Comparison of ENCODE assay signal across 8 cellular contexts in genomic region chr7:108525985-108526767, GRCh38. TPM values are rescaled to one million over a fixed set of nuclear protein-coding genes. Genes with fewer than 3 reads are reported as not detected.
DNase-seq lines count a peak whose midpoint lies in the region; ATAC-seq and TF ChIP-seq lines count a peak whose summit lies in the region.

A gene with protein sequence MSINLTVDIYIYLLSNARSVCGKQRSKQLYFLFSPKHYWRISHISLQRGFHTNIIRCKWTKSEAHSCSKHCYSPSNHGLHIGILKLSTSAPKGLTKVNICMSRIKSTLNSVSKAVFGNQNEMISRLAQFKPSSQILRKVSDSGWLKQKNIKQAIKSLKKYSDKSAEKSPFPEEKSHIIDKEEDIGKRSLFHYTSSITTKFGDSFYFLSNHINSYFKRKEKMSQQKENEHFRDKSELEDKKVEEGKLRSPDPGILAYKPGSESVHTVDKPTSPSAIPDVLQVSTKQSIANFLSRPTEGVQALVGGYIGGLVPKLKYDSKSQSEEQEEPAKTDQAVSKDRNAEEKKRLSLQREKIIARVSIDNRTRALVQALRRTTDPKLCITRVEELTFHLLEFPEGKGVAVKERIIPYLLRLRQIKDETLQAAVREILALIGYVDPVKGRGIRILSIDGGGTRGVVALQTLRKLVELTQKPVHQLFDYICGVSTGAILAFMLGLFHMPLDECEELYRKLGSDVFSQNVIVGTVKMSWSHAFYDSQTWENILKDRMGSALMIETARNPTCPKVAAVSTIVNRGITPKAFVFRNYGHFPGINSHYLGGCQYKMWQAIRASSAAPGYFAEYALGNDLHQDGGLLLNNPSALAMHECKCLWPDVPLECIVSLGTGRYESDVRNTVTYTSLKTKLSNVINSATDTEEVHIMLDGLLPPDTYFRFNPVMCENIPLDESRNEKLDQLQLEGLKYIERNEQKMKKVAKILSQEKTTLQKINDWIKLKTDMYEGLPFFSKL (minus strand): TSS chr7:108526135. CDS start chr7:108515491, 10,644 bp downstream.

- H3K4me3 ChIP-seq in ACC112 (ENCODE audit: low read depth, low read length) (peak within 1 kb of the TSS; percentile 82), breast epithelium (peak within 1 kb of the TSS; percentile 66 to 72 (median 71)), iPS-18a (ENCODE audit: low read length) (peak within 1 kb of the TSS; percentile 86), skeletal muscle satellite cell (ENCODE audit: low read length) (peak within 1 kb of the TSS; percentile 89)

- peak; percentile 67 for TF ChIP-seq POLR2A in breast epithelium (IDR thresholded peaks at IDR 0.05)

- H3K27ac ChIP-seq in ACC112 (ENCODE audit: low read depth, low read length): peak within 1 kb of the TSS; percentile 92
- peak within 1 kb of the TSS; percentile 86 for H3K27ac ChIP-seq in VCaP
- peak within 1 kb of the TSS; percentile 97 to 99 for H3K27ac ChIP-seq in breast epithelium
- H3K27ac ChIP-seq in iPS-18a (ENCODE audit: low read length): peak within 1 kb of the TSS; percentile 74

- peak within 1 kb of the TSS; percentile 96 for H3K4me2 ChIP-seq in skeletal muscle satellite cell (ENCODE audit: low read length)

- ATAC-seq in GM18870 (IDR thresholded peaks at IDR 0.05; ENCODE audit: unreplicated experiment) (peak; percentile 91), HG03135 (IDR thresholded peaks at IDR 0.05; ENCODE audit: unreplicated experiment) (peak; percentile 97)

- peaks cover 36% of the 10 kb centered on the region for H3K79me2 ChIP-seq in ACC112 (ENCODE audit: control insufficient read depth, insufficient read depth, low read length, unreplicated experiment)

- no peak for TF ChIP-seq CTCF in VCaP (conservative IDR thresholded peaks at IDR 0.05)
- peak in 2 of 3 donors; percentile 12 to 14 for TF ChIP-seq CTCF in breast epithelium (IDR thresholded peaks at IDR 0.05)

- DNase-seq in NCI-H2196 treated with DMSO at 0.1 percent for 48 hours (lab: John Stamatoyannopoulos, UW; ENCODE audit: unreplicated experiment) (peak; percentile 97), breast epithelium (ENCODE audit: low spot score in 2 of 2) (peak; percentile 99 to 100)

- H3K9me3 ChIP-seq in breast epithelium (no peaks in the 10 kb centered on the region), iPS-18a (ENCODE audit: control insufficient read depth, low read depth, low read length) (no peaks in the 10 kb centered on the region), skeletal muscle satellite cell (replicated peaks; ENCODE audit: low read length) (no peaks in the 10 kb centered on the region)

- H3K9ac ChIP-seq in iPS-18a (ENCODE audit: low read length): peak within 1 kb of the TSS; percentile 64
- H3K9ac ChIP-seq in skeletal muscle satellite cell (ENCODE audit: low read depth, low read length): peak within 1 kb of the TSS; percentile 93

- no peaks in the 10 kb centered on the region for H3K36me3 ChIP-seq in ACC112 (ENCODE audit: insufficient read depth, low read length)
- H3K36me3 ChIP-seq in breast epithelium: no peaks in the 10 kb centered on the region
- no peaks in the 10 kb centered on the region for H3K36me3 ChIP-seq in iPS-18a (ENCODE audit: control insufficient read depth, low read depth, low read length)
- H3K36me3 ChIP-seq in skeletal muscle satellite cell (ENCODE audit: insufficient read depth, low read length): no peaks in the 10 kb centered on the region

- peaks cover 32% of the 10 kb centered on the region for H3K4me1 ChIP-seq in ACC112 (ENCODE audit: control insufficient read depth, insufficient read depth, low read length, unreplicated experiment)
- H3K4me1 ChIP-seq in breast epithelium: peaks cover 0 to 11% of the 10 kb centered on the region in 2 donors
- peaks cover 39% of the 10 kb centered on the region for H3K4me1 ChIP-seq in iPS-18a (ENCODE audit: control insufficient read depth, low read depth, low read length)
- H3K4me1 ChIP-seq in skeletal muscle satellite cell (ENCODE audit: control insufficient read depth, insufficient read depth, low read length): peaks cover 18% of the 10 kb centered on the region

- H3K27me3 ChIP-seq in ACC112 (ENCODE audit: insufficient read depth, low read length): no peaks in the 10 kb centered on the region
- no peaks in the 10 kb centered on the region for H3K27me3 ChIP-seq in breast epithelium
- H3K27me3 ChIP-seq in iPS-18a (ENCODE audit: control insufficient read depth, insufficient read depth, low read length): no peaks in the 10 kb centered on the region
- H3K27me3 ChIP-seq in skeletal muscle satellite cell (ENCODE audit: control insufficient read depth, insufficient read depth, low read length): no peaks in the 10 kb centered on the region

- peak within 1 kb of the TSS; percentile 42 for H2AFZ ChIP-seq in ACC112 (ENCODE audit: low read length, unreplicated experiment)

- intact Hi-C loops in breast epithelium (cut with DNase I; ENCODE audit: low total_unique reads): loop anchor here (5.0 kb wide), 1 partner anchor 41 kb away; the partner anchor contains the start of genes DNAJB9 and THAP5

RNA-seq across cellular contexts. Expression of the gene that starts here (rescaled TPM):
- total RNA-seq in breast epithelium: 10 to 100 TPM; 36.1 to 48.6 (median 48.5) TPM
- 19.9 and 25.6 TPM in 2 replicates for total RNA-seq in skeletal muscle satellite cell (2012; rRNA removed)

Comparison
In these comparisons a context has a peak if more than half of its experiments do, and no peak if none do; other contexts are left out.
1. Peak in every context shown above with its lines: DNase-seq, ATAC-seq, H3K4me3 ChIP-seq and H3K27ac ChIP-seq.